8 cellular contexts compared by ENCODE assay signal in the genomic region with DNA sequence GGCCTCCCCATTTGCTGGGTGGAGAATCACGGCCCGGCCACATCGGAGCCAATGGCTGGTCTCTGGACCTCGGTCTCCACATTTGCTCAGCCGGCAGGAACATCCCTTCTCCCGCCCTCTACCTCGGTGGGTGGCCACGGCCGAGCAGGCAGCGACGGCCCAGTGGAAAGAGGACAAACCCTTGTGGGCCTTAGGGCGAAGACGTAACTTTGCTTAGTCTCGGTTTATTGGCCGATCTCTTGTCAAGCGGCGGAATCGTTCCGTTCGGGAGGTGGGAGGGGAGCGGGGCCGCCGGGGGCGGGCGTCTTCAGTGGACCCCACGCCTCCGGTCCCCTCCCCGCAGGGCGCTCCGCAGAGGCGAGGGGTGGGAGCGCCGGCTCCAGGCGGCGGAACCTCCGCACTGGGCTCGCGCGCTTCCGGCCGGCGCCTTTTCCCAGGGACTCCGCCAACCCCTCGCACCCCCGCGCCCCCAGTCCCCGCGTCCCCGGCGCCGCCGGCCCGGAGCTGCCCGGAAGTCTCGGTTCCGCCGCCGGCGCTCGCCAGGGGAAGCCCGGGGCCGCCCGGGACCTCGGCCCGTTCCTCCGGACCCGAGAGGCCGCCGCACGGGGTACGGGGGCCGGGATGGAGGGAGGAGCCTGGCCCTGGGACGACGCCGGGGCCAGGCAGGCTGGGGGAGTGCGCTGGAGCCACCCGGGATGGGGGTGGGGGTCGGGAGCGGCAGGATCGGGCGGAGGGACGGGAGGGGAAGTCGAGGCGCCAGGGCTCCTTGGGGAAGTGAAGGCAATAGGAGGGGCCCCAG. TPM values are rescaled to one million over a fixed set of nuclear protein-coding genes. Genes with fewer than 3 reads are reported as not detected.
DNase-seq lines count a peak whose midpoint lies in the region; ATAC-seq, FAIRE-seq and TF ChIP-seq lines count a peak whose summit lies in the region.

A gene with protein sequence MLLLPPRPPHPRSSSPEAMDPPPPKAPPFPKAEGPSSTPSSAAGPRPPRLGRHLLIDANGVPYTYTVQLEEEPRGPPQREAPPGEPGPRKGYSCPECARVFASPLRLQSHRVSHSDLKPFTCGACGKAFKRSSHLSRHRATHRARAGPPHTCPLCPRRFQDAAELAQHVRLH (plus strand): TSS at position 426 of the 799 bp plus-strand sequence. CDS start 1,507 bp downstream, outside the sequence.

- no peak for TF ChIP-seq POLR2A in HepG2 (IDR thresholded peaks at IDR 0.05; ENCODE audit: insufficient read depth in 1 of 2, low read depth in 2 of 2, low read length in 2 of 2)

- no TSS peak for BruUV-seq in HepG2 (replicated peaks; lab: Mats Ljungman, UMichigan)

- in situ Hi-C loops in HepG2 (cut with HindIII; ENCODE audit: extremely low pct_ligation_motif_present, low pct_unique_long_range_greater_than_20kb) = no loop called here

- intact Hi-C loops in HepG2 (cut with micrococcal nuclease; ENCODE audit: unreplicated experiment) = no loop called here

- WGBS in HepG2 (ENCODE audit: low lambda C conversion rate) = under 1% methylated on average over 45 of the region's 84 CpGs

- H4K20me1 ChIP-seq in BLaER1 treated with 17β-estradiol and CSF1 and Interleukin-3, amounts not matched to agents 10 nM and 100 nM = peaks cover 0 to 27% (median 15%) of the 10 kb centered on the region in 11 experiments; a peak in 12 of 22 replicates
- H4K20me1 ChIP-seq in HepG2 (ENCODE audit: insufficient read depth, low read length) = no peaks in the 10 kb centered on the region

- no peak within 1 kb of the TSS for H2AFZ ChIP-seq in HepG2 (ENCODE audit: low read length)

- H3K4me2 ChIP-seq in BLaER1 treated with 17β-estradiol and CSF1 and Interleukin-3, amounts not matched to agents 10 nM and 100 nM = peak within 1 kb of the TSS; percentile 95 to 100 (median 100)
- H3K4me2 ChIP-seq in HepG2 (ENCODE audit: low read depth, low read length) = peak within 1 kb of the TSS; percentile 96

- no peaks in the 10 kb centered on the region for H3K27me3 ChIP-seq in BLaER1 treated with 17β-estradiol and CSF1 and Interleukin-3, amounts not matched to agents 10 nM and 100 nM
- no peaks in the 10 kb centered on the region for H3K27me3 ChIP-seq in duodenal mucosa (ENCODE audit: control insufficient read depth in 1 of 2, insufficient read depth in 2 of 2, low read length in 2 of 2)
- H3K27me3 ChIP-seq in HepG2 (ENCODE audit: control insufficient read depth in 1 of 2, insufficient read depth in 2 of 2, low read length in 2 of 2) = no peaks in the 10 kb centered on the region; a peak in 1 of 5 replicates

- peaks cover 60 to 79% (median 73%) of the 10 kb centered on the region in 10 experiments for H3K4me1 ChIP-seq in BLaER1 treated with 17β-estradiol and CSF1 and Interleukin-3, amounts not matched to agents 10 nM and 100 nM
- H3K4me1 ChIP-seq in duodenal mucosa (ENCODE audit: control insufficient read depth in 1 of 2, insufficient read depth in 2 of 2, low read length in 2 of 2) = peaks cover 33 to 52% of the 10 kb centered on the region in 2 donors
- peaks cover 58% of the 10 kb centered on the region for H3K4me1 ChIP-seq in HepG2 (ENCODE audit: insufficient read depth, low read length)

- POLR2A ChIA-PET in HepG2 (lab: Yijun Ruan, JAX) = interaction anchor here (0.6 to 1.0 kb wide), 3 partner anchors 9 to 42 kb away, joined by 3 to 8 read pairs (median 3); a partner anchor contains a TSS

- no peak for TF ChIP-seq RAD21 in HepG2 (CRISPR knock-in tag; IDR thresholded peaks at IDR 0.05)

- TF ChIP-seq EP300 in HepG2 (IDR thresholded peaks at IDR 0.05; ENCODE audit: low read depth in 2 of 2, low read length in 2 of 2) (no peak), HepG2 (CRISPR knock-in tag; IDR thresholded peaks at IDR 0.05; ENCODE audit: borderline replicate concordance) (peak; percentile 20; the same call in 1 of the 2 replicates)

- H3K4me3 ChIP-seq in BLaER1 treated with 17β-estradiol and CSF1 and Interleukin-3, amounts not matched to agents 10 nM and 100 nM = peak within 1 kb of the TSS; percentile 78 to 91 (median 87)
- H3K4me3 ChIP-seq in duodenal mucosa (ENCODE audit: low read depth in 1 of 2, low read length in 2 of 2) = peak within 1 kb of the TSS; percentile 65 to 78
- peak within 1 kb of the TSS; percentile 92 to 96 (median 92) for H3K4me3 ChIP-seq in HepG2 (replicated peaks in 1 of 3; ENCODE audit: insufficient read depth in 1 of 3, low read depth in 2 of 3, low read length in 3 of 3)

- H3K27ac ChIP-seq in BLaER1 treated with 17β-estradiol and CSF1 and Interleukin-3, amounts not matched to agents 10 nM and 100 nM = peak within 1 kb of the TSS; percentile 60 to 92 (median 86)
- peak within 1 kb of the TSS; percentile 67 for H3K27ac ChIP-seq in duodenal mucosa (ENCODE audit: low read depth, low read length)
- H3K27ac ChIP-seq in HepG2 (ENCODE audit: extremely low read length, insufficient read depth, low read length) = peak within 1 kb of the TSS; percentile 79

- H3K9me3 ChIP-seq in BLaER1 treated with 17β-estradiol and CSF1 and Interleukin-3, amounts not matched to agents 10 nM and 100 nM (replicated peaks in 1 of 11) = no peaks in the 10 kb centered on the region
- H3K9me3 ChIP-seq in duodenal mucosa (ENCODE audit: control insufficient read depth in 1 of 2, low read length in 2 of 2) = no peaks in the 10 kb centered on the region
- H3K9me3 ChIP-seq in HepG2 (ENCODE audit: low read length) = no peaks in the 10 kb centered on the region

- peak; percentile 63 for ATAC-seq in HepG2
- no peak for ATAC-seq in HG02981 (IDR thresholded peaks at IDR 0.05; ENCODE audit: unreplicated experiment)

- CTCF ChIA-PET in HepG2 (lab: Yijun Ruan, JAX; ENCODE audit: low intra/inter-chr PET ratio, low total read pairs) = no interaction called here

- DNase-seq in GM19239 (ENCODE audit: insufficient read length, low spot score) = no peak
- DNase-seq in NCI-H2171 (lab: John Stamatoyannopoulos, UW) = peak; percentile 73
- peak; percentile 47 to 51 for DNase-seq in activated CD4-positive, alpha-beta T cell treated with anti-CD3 and anti-CD28 coated beads, Interleukin-2, amount 50 U/mL, for 24 hours (ENCODE audit: low read depth in 1 of 2, low spot score in 1 of 2)
- DNase-seq in HepG2 (ENCODE audit: low spot score) = peak; percentile 40
- DNase-seq in stimulated activated CD4-positive, alpha-beta T cell treated with anti-CD3 and anti-CD28 coated beads, Interleukin-4, amount 100 ng/mL, for 24 hours = peak; percentile 62

- peak within 1 kb of the TSS; percentile 83 to 97 (median 89) for H3K9ac ChIP-seq in BLaER1 treated with 17β-estradiol and CSF1 and Interleukin-3, amounts not matched to agents 10 nM and 100 nM
- H3K9ac ChIP-seq in duodenal mucosa (ENCODE audit: low read depth in 1 of 2, low read length in 2 of 2) (peak within 1 kb of the TSS; percentile 57 to 77), HepG2 (ENCODE audit: insufficient read depth, low read depth, low read length) (peak within 1 kb of the TSS; percentile 84)

- FAIRE-seq in GM19239 (lab: Jason Lieb, UNC) (peak; percentile 77), HepG2 (lab: Jason Lieb, UNC) (no peak)

- H3K36me3 ChIP-seq in BLaER1 treated with 17β-estradiol and CSF1 and Interleukin-3, amounts not matched to agents 10 nM and 100 nM = peaks cover 18 to 29% (median 22%) of the 10 kb centered on the region in 11 experiments
- H3K36me3 ChIP-seq in duodenal mucosa (ENCODE audit: control insufficient read depth in 1 of 2, insufficient read depth in 2 of 2, low read length in 2 of 2) (peaks cover 9 to 13% of the 10 kb centered on the region in 2 donors), HepG2 (replicated peaks in 1 of 2; ENCODE audit: control insufficient read depth in 1 of 2, insufficient read depth in 2 of 2, low read length in 2 of 2) (peaks cover 0 to 10% of the 10 kb centered on the region in 2 experiments; a peak in 2 of 5 replicates)

- peaks cover 49% of the 10 kb centered on the region for H3K79me2 ChIP-seq in HepG2 (ENCODE audit: insufficient read depth, low read length)

- no peak for TF ChIP-seq CTCF in HepG2 (CRISPR knock-in tag; IDR thresholded peaks at IDR 0.05)

TF ChIP-seq in HepG2, 621 proteins besides CTCF, POLR2A, EP300 and RAD21 (continues in another document):
- TF ChIP-seq ZNF337 (CRISPR knock-in tag; IDR thresholded peaks at IDR 0.05; ENCODE audit: borderline replicate concordance, low read depth) (no peak), SYNCRIP (IDR thresholded peaks at IDR 0.05; ENCODE audit: insufficient read depth, low read depth, low read length) (no peak), SMAD3 (CRISPR knock-in tag; IDR thresholded peaks at IDR 0.05) (no peak), SMC3 (IDR thresholded peaks at IDR 0.05; ENCODE audit: low read length) (no peak), ZNF263 (CRISPR knock-in tag; IDR thresholded peaks at IDR 0.05) (0 out of 2 replicates have a peak, but pooled peaks have one; percentile 6), ZNF460 (CRISPR knock-in tag; IDR thresholded peaks at IDR 0.05; ENCODE audit: borderline replicate concordance) (no peak), CAMTA2 (CRISPR knock-in tag; IDR thresholded peaks at IDR 0.05; ENCODE audit: borderline replicate concordance) (no peak), ZNF773 (CRISPR knock-in tag; IDR thresholded peaks at IDR 0.05; ENCODE audit: borderline replicate concordance) (no peak), TBX2 (CRISPR knock-in tag; IDR thresholded peaks at IDR 0.05; ENCODE audit: borderline replicate concordance) (no peak)

RNA-seq across cellular contexts. Expression of the gene that starts here (rescaled TPM):
- 3.0 and 4.4 TPM in 2 replicates for total RNA-seq in HepG2 (2016; rRNA removed; fragmentation: Illumina TruSeq; extraction: Trizol)
- 4.9 and 7.2 TPM in 2 replicates for total RNA-seq in HepG2 (2016; cell fraction: cytosol; rRNA removed; fragmentation: Illumina TruSeq; extraction: Trizol; ENCODE audit: low read depth)
- total RNA-seq in HepG2 (2016; cell fraction: insoluble cytoplasmic fraction; rRNA removed; fragmentation: Illumina TruSeq; extraction: Trizol) = 1.4 and 3.8 TPM in 2 replicates
- total RNA-seq in HepG2 (2016; cell fraction: membrane; rRNA removed; fragmentation: Illumina TruSeq; extraction: Trizol) = 6.2 and 8.6 TPM in 2 replicates
- 3.4 and 4.3 TPM in 2 replicates for total RNA-seq in HepG2 (2016; cell fraction: nucleus; rRNA removed; fragmentation: Illumina TruSeq; extraction: Trizol)
- polyA plus RNA-seq in HepG2 (2011; rRNA removed) = 6.0 and 7.0 TPM in 2 replicates
- 4.7 and 7.3 TPM in 2 replicates for polyA plus RNA-seq in HepG2 (2011; cell fraction: cytosol; rRNA removed)
- 27.6 and 35.1 TPM in 2 replicates for polyA plus RNA-seq in HepG2 (2011; cell fraction: nucleus; rRNA removed)
- 18.9 and 26.2 TPM in 2 replicates for polyA plus RNA-seq in HepG2 (2012)
- 32.0 and 36.6 TPM in 2 replicates for polyA plus RNA-seq in HepG2 (2016; cell fraction: cytosol; fragmentation: Illumina TruSeq; extraction: Trizol; ENCODE audit: low read depth)
- polyA plus RNA-seq in HepG2 (2016; cell fraction: insoluble cytoplasmic fraction; fragmentation: Illumina TruSeq; extraction: Trizol; ENCODE audit: low read depth) = 11.3 and 16.8 TPM in 2 replicates
- 30.4 and 35.3 TPM in 2 replicates for polyA plus RNA-seq in HepG2 (2016; cell fraction: membrane; fragmentation: Illumina TruSeq; extraction: Trizol; ENCODE audit: low read depth)
- polyA plus RNA-seq in HepG2 (2016; cell fraction: nucleus; fragmentation: Illumina TruSeq; extraction: Trizol; ENCODE audit: insufficient read depth, low read depth) = 20.0 and 25.7 TPM in 2 replicates
- 7.9 and 9.8 TPM in 2 replicates for polyA minus RNA-seq in HepG2 (2011; rRNA and poly(A)+ RNA removed; ENCODE audit: low replicate concordance)
- 8.1 and 9.1 TPM in 2 replicates for polyA minus RNA-seq in HepG2 (2011; cell fraction: cytosol; rRNA and poly(A)+ RNA removed)
- 7.1 and 8.8 TPM in 2 replicates for polyA minus RNA-seq in HepG2 (2011; cell fraction: nucleus; rRNA and poly(A)+ RNA removed)
